Comparison of ENCODE assay signal across 8 cellular contexts in genomic region chr1:119675349-119676343, GRCh38. TPM values are rescaled to one million over a fixed set of nuclear protein-coding genes. Genes with fewer than 3 reads are reported as not detected.
A peak's percentile ranks its signal among the peaks of the same experiment; 100 is the strongest.
DNase-seq lines count a peak whose midpoint lies in the region; ATAC-seq and TF ChIP-seq lines count a peak whose summit lies in the region.

No MANE protein-coding gene starts in this region.

- H3K27ac ChIP-seq in coronary artery (peak overlapping the region in 1 of 2 donors; percentile 79), left lung (peak overlapping the region in 1 of 2 donors; percentile 33)

- peak; percentile 84 for TF ChIP-seq CTCF in coronary artery (IDR thresholded peaks at IDR 0.05)
- peak; percentile 85 to 86 for TF ChIP-seq CTCF in left lung (IDR thresholded peaks at IDR 0.05)

- intact Hi-C loops in left lung (cut with DNase I) = no loop called here

- peak; percentile 75 for DNase-seq in GM04504 (ENCODE audit: low read depth)
- peak; percentile 69 for DNase-seq in NCI-H460 (ENCODE audit: extremely low read depth, low read depth)
- peak; percentile 47 to 61 for DNase-seq in activated CD4-positive, alpha-beta T cell treated with anti-CD3 and anti-CD28 coated beads for 4 hours
- DNase-seq in coronary artery (ENCODE audit: low spot score) = no peak
- DNase-seq in left lung = peak in 1 of 2 donors; percentile 76
- DNase-seq in stimulated activated CD4-positive, alpha-beta T cell treated with anti-CD3 and anti-CD28 coated beads, Interleukin-4, amount 100 ng/mL, for 1 hour = peak; percentile 50

- peak overlapping the region; percentile 70 for H3K4me3 ChIP-seq in coronary artery
- peak overlapping the region; percentile 20 to 28 for H3K4me3 ChIP-seq in left lung

- peaks cover 6 to 13% of the 10 kb centered on the region in 2 donors for H3K4me1 ChIP-seq in left lung

- no peaks in the 10 kb centered on the region for H3K27me3 ChIP-seq in left lung

- H3K36me3 ChIP-seq in left lung = no peaks in the 10 kb centered on the region

- peak; percentile 76 for ATAC-seq in HG03175 (IDR thresholded peaks at IDR 0.05; ENCODE audit: unreplicated experiment)
- ATAC-seq in left lung = peak; percentile 89
- ATAC-seq in HG03108 (IDR thresholded peaks at IDR 0.05; ENCODE audit: unreplicated experiment) = no peak

- H3K9me3 ChIP-seq in left lung = no peaks in the 10 kb centered on the region

RNA-seq across cellular contexts. Expression of gene ZNF697, which starts 27.6 kb away (rescaled TPM):
- 1.8 and 3.2 TPM in 2 replicates for total RNA-seq in NCI-H460 (2014; rRNA removed; shearing (Covaris generic))
- 0.55 and 0.67 TPM in 2 replicates for polyA plus RNA-seq in NCI-H460 (2014; cell fraction: nucleus; rRNA removed)
- total RNA-seq in left lung = 1 to 10 TPM; 8.0 to 8.1 TPM

RNA-seq across cellular contexts. Expression of gene PHGDH, which starts 36.1 kb away (rescaled TPM):
- 194 and 236 TPM in 2 replicates for total RNA-seq in NCI-H460 (2014; rRNA removed; shearing (Covaris generic))
- polyA plus RNA-seq in NCI-H460 (2014; cell fraction: nucleus; rRNA removed) = 142 and 167 TPM in 2 replicates
- 10 to 100 TPM; 31.9 to 98.3 TPM for total RNA-seq in left lung
